ENCODE assay signal across 27 cellular contexts in genomic region chr9:37617161-37617560, GRCh38. TPM values are rescaled to one million over a fixed set of nuclear protein-coding genes. Genes with fewer than 3 reads are reported as not detected.
"Had no signal": no experiment of that assay in that cellular context is flagged by ENCODE, and none has a peak within 500 bp of the region (broad histone marks: within the 10 kb centered on the region; RNA-seq: fewer than 3 reads in every experiment).

No MANE protein-coding gene starts in this region.

- H3K27ac ChIP-seq: Peyer's patch, SJSA1 had no signal

- H3K9ac ChIP-seq: SK-N-SH had no signal

- H3K27me3 ChIP-seq: Peyer's patch, SJSA1 had no signal

- H3K4me2 ChIP-seq: SK-N-SH had no signal

- H3K9me3 ChIP-seq: Peyer's patch, SJSA1, SK-N-SH had no signal

- H3K4me1 ChIP-seq: Peyer's patch, SJSA1 had no signal

- H3K36me3 ChIP-seq: Peyer's patch, SJSA1 had no signal

- DNase-seq: activated CD4-positive, alpha-beta T cell treated with anti-CD3 and anti-CD28 coated beads, Interleukin-2, amount 10 ng/mL, durations not matched to agents 24 days and 14 days; activated CD4-positive, alpha-beta T cell treated with anti-CD3 and anti-CD28 coated beads, Interleukin-2, amount 50 U/mL, for 4 hours; activated CD8-positive, alpha-beta T cell treated with anti-CD3 and anti-CD28 coated beads for 36 hours; activated effector memory CD4-positive, alpha-beta T cell treated with anti-CD3 and anti-CD28 coated beads, Interleukin-2, amount 50 U/mL, for 16 hours; activated naive CD4-positive, alpha-beta T cell treated with Interleukin-2 at 50 U/mL for 16 hours; activated naive CD8-positive, alpha-beta T cell treated with anti-CD3 and anti-CD28 coated beads, Interleukin-2, amount 10 ng/mL, durations not matched to agents 7 days and 5 days; activated T-cell treated with anti-CD3 and anti-CD28 coated beads, Interleukin-2, amount 50 U/mL, for 1 hour; activated T-cell treated with anti-CD3 and anti-CD28 coated beads, Interleukin-2, amount 50 U/mL, for 72 hours; caudate nucleus; NCI-H1092 treated with DMSO at 0.1 percent for 48 hours; NCI-H187; NCI-H2029 treated with DMSO at 0.1 percent for 48 hours; NCI-H2107; NCI-H2171; NCI-H510A; NCI-H526 treated with DMSO at 0.1 percent for 48 hours; NCI-H774; Peyer's patch; RPMI8226; SHP77 treated with DMSO at 0.1 percent for 48 hours; SK-N-SH had no signal

- ATAC-seq: activated CD8-positive, alpha-beta T cell treated with anti-CD3 and anti-CD28 coated beads for 36 hours; activated T-cell treated with anti-CD3 and anti-CD28 coated beads, Interleukin-2, amount 50 U/mL, for 72 hours had no signal

- H3K4me3 ChIP-seq: Peyer's patch, SJSA1 had no signal

RNA-seq across cellular contexts. Expression of gene FRMPD1, which starts 33.6 kb away (rescaled TPM):
- total RNA-seq: activated CD4-positive, alpha-beta T cell treated with anti-CD3 and anti-CD28 coated beads, Interleukin-2, amount 10 ng/mL, durations not matched to agents 24 days and 14 days; activated CD8-positive, alpha-beta memory T cell treated with anti-CD3 and anti-CD28 coated beads for 36 hours; activated CD8-positive, alpha-beta T cell treated with anti-CD3 and anti-CD28 coated beads for 36 hours; activated naive CD8-positive, alpha-beta T cell treated with anti-CD3 and anti-CD28 coated beads, Interleukin-2, amount 10 ng/mL, durations not matched to agents 7 days and 5 days; activated T-cell treated with anti-CD3 and anti-CD28 coated beads, Interleukin-2, amount 50 U/mL, for 72 hours; activated T-helper 17 cell treated with anti-CD3 and anti-CD28 coated beads, Interleukin-2, amount 50 U/mL, for 72 hours; bronchial epithelial cell; M059J; PC-3; SJSA1 had no signal
- polyA plus RNA-seq: SK-N-SH had no signal
